Comparison of ENCODE assay signal across 8 cellular contexts in the genomic region with DNA sequence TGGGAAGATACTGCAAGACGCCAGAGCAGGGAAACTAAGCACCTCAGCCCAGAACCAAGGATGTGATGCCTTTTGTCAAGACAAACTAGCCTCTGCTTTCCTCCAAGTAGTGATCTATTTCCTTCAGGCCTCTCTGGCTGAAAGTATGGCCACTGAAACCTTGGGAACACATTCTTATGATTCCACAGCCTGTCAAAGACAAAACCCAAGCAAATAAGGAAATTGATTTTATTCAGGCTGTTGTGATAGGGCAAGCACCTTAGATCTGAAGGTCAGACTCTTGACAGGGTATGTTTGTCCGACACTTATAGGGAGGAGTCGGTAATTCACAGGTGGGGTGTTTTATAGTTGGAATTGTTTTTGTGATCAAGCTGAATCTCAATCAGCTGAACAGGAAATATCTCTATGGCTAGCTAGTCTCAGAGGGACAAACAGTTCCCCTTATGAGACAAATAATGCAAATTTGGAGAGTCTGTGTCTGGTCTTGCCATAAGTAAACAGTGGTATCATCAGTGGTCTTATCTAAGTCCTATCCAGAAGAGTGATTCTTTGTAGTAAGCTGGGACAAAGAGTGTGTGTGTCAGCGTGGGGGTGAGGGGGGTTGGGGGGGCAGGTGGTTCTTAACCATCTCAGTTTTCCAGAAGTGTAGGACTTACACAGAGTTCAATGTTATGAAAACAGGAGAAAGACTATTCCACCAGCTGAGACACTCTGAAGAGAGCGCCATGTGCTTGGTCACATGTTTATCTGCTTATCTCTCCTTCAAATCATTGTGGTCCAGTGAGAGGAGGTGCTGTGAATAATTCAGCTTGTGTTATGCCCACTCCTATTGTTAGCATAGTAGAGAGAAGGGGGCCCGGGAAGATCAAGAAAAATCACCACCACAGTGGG. TPM values are rescaled to one million over a fixed set of nuclear protein-coding genes. Genes with fewer than 3 reads are reported as not detected.
A peak's percentile ranks its signal among the peaks of the same experiment; 100 is the strongest.
DNase-seq lines count a peak whose midpoint lies in the region; ATAC-seq, FAIRE-seq and TF ChIP-seq lines count a peak whose summit lies in the region.

No MANE protein-coding gene starts in this region.

- peak; percentile 86 for DNase-seq in HepG2 (ENCODE audit: low spot score)
- no peak for DNase-seq in right lobe of liver
- no peak for DNase-seq in IMR-90
- no peak for DNase-seq in H1 (ENCODE audit: low read depth in 1 of 2, low spot score in 2 of 2)
- no peak for DNase-seq in esophagus muscularis mucosa (ENCODE audit: extremely low spot score)
- DNase-seq in effector CD4-positive, alpha-beta T cell = no peak
- no peak for DNase-seq in brain microvascular endothelial cell

- TF ChIP-seq RAD21 in HepG2 (CRISPR knock-in tag; IDR thresholded peaks at IDR 0.05) (no peak), IMR-90 (IDR thresholded peaks at IDR 0.05; ENCODE audit: low read length) (no peak), H1 (IDR thresholded peaks at IDR 0.05 in 1 of 2, conservative IDR thresholded peaks at IDR 0.05 in 1 of 2; ENCODE audit: low read depth in 2 of 2, low read length in 2 of 2) (no peak)

- H3K9me1 ChIP-seq in IMR-90 (ENCODE audit: insufficient read depth, low read length) = no peaks in the 10 kb centered on the region

- H4K20me1 ChIP-seq in HepG2 (ENCODE audit: insufficient read depth, low read length) (no peaks in the 10 kb centered on the region), IMR-90 (ENCODE audit: insufficient read depth, low read length) (no peaks in the 10 kb centered on the region), H1 (replicated peaks in 1 of 2; ENCODE audit: control insufficient read depth in 1 of 2, insufficient read depth in 2 of 2, low read length in 2 of 2) (no peaks in the 10 kb centered on the region)

- no peak overlapping the region for H3K56ac ChIP-seq in IMR-90 (ENCODE audit: extremely low read depth, insufficient read depth, low read length)
- H3K56ac ChIP-seq in H1 (replicated peaks; ENCODE audit: insufficient read length, low read depth, low read length) = no peak overlapping the region

- TF ChIP-seq CTCF in HepG2 (CRISPR knock-in tag; IDR thresholded peaks at IDR 0.05) (no peak), right lobe of liver (IDR thresholded peaks at IDR 0.05) (no peak), IMR-90 (conservative IDR thresholded peaks at IDR 0.05; ENCODE audit: low read depth, low read length) (no peak), H1 (IDR thresholded peaks at IDR 0.05; ENCODE audit: control extremely low read depth in 1 of 3, insufficient read depth in 1 of 3, low read depth in 1 of 3, low read length in 3 of 3) (no peak), esophagus muscularis mucosa (IDR thresholded peaks at IDR 0.05) (no peak), brain microvascular endothelial cell (IDR thresholded peaks at IDR 0.05; ENCODE audit: low read depth, low read length, missing control alignments) (no peak)

- H2AK9ac ChIP-seq in IMR-90 (replicated peaks; ENCODE audit: low read depth, low read length, poor library complexity) = no peak overlapping the region

- H3K23ac ChIP-seq in IMR-90 (ENCODE audit: low read depth, low read length) (no peak overlapping the region), H1 (ENCODE audit: insufficient read length) (no peak overlapping the region)

- WGBS in HepG2 (ENCODE audit: low lambda C conversion rate) = 9% methylated on average over 6 of the region's 6 CpGs
- WGBS in right lobe of liver (ENCODE audit: insufficient coverage, low coverage, low lambda C conversion rate, missing lambda C conversion rate) = 57% methylated on average over 6 of the region's 6 CpGs
- WGBS in IMR-90 (ENCODE audit: extremely low coverage in 2 of 2, insufficient read length in 1 of 2), 2 experiments = 60% methylated on average over 1 of the region's 6 CpGs; no CpG with 5 or more reads in 1 of the 2 experiments
- WGBS in H1 (ENCODE audit: extremely low coverage in 1 of 2, insufficient coverage in 1 of 2, insufficient read length in 1 of 2, insufficient replicate concordance in 2 of 2, low coverage in 1 of 2, low lambda C conversion rate in 2 of 2, missing lambda C conversion rate in 1 of 2), 2 experiments = 90% methylated on average over 6 of the region's 6 CpGs; no CpG with 5 or more reads in 1 of the 2 experiments
- 70% methylated on average over 6 of the region's 6 CpGs for WGBS in esophagus muscularis mucosa

- POLR2A ChIA-PET in HepG2 (lab: Yijun Ruan, JAX) (interaction anchor here (0.7 to 5.2 kb wide), 8 partner anchors 9 to 213 kb away, joined by 3 to 101 read pairs (median 4); partner anchors contain the start of genes AFF4 and HSPA4), IMR-90 (lab: Charles Lee; ENCODE audit: unreplicated experiment) (no interaction called here), H1 (lab: Charles Lee; ENCODE audit: partially characterized antibody) (interaction anchor here (0.5 kb wide), 1 partner anchor 150 kb away, joined by 3 read pairs; no protein-coding TSS in a partner anchor)

- no peaks in the 10 kb centered on the region for H3K79me1 ChIP-seq in IMR-90 (ENCODE audit: low read depth in 1 of 2, low read length in 2 of 2)
- no peaks in the 10 kb centered on the region for H3K79me1 ChIP-seq in H1 (ENCODE audit: low read depth, low read length)

- no peaks in the 10 kb centered on the region for H3K27me3 ChIP-seq in HepG2 (ENCODE audit: control insufficient read depth in 1 of 2, insufficient read depth in 2 of 2, low read length in 2 of 2)
- no peaks in the 10 kb centered on the region for H3K27me3 ChIP-seq in right lobe of liver
- H3K27me3 ChIP-seq in IMR-90 (ENCODE audit: control insufficient read depth, insufficient read depth, low read length) = no peaks in the 10 kb centered on the region
- H3K27me3 ChIP-seq in H1 (replicated peaks in 1 of 4; ENCODE audit: control insufficient read depth in 3 of 4, extremely low read depth in 1 of 4, insufficient read depth in 3 of 4, low read length in 3 of 4) = no peaks in the 10 kb centered on the region
- peaks cover 0 to 6% (median 0%) of the 10 kb centered on the region in 4 donors for H3K27me3 ChIP-seq in esophagus muscularis mucosa
- H3K27me3 ChIP-seq in brain microvascular endothelial cell (replicated peaks) = no peaks in the 10 kb centered on the region

- H3K36me3 ChIP-seq in HepG2 (replicated peaks in 1 of 2; ENCODE audit: control insufficient read depth in 1 of 2, insufficient read depth in 2 of 2, low read length in 2 of 2) (no peaks in the 10 kb centered on the region), right lobe of liver (no peaks in the 10 kb centered on the region), IMR-90 (ENCODE audit: control insufficient read depth, insufficient read depth, low read length) (no peaks in the 10 kb centered on the region), H1 (ENCODE audit: control insufficient read depth in 2 of 4, insufficient read depth in 4 of 4, low read length in 3 of 4) (no peaks in the 10 kb centered on the region), esophagus muscularis mucosa (no peaks in the 10 kb centered on the region), brain microvascular endothelial cell (replicated peaks) (no peaks in the 10 kb centered on the region)

- H2BK20ac ChIP-seq in IMR-90 (ENCODE audit: low read depth, low read length) = no peak overlapping the region
- H2BK20ac ChIP-seq in H1 (ENCODE audit: low read length) = no peak overlapping the region

- H3K9me3 ChIP-seq in HepG2 (ENCODE audit: low read length) = no peaks in the 10 kb centered on the region
- H3K9me3 ChIP-seq in right lobe of liver = no peaks in the 10 kb centered on the region
- no peaks in the 10 kb centered on the region for H3K9me3 ChIP-seq in IMR-90 (ENCODE audit: control insufficient read depth, insufficient read depth, low read length)
- no peaks in the 10 kb centered on the region for H3K9me3 ChIP-seq in H1 (ENCODE audit: insufficient read depth in 2 of 2, low read depth in 1 of 2, low read length in 1 of 2)
- H3K9me3 ChIP-seq in esophagus muscularis mucosa = no peaks in the 10 kb centered on the region

- H2AFZ ChIP-seq in HepG2 (ENCODE audit: low read length) (no peak overlapping the region), IMR-90 (replicated peaks; ENCODE audit: low read length, poor library complexity) (peak overlapping the region; percentile 0), H1 (ENCODE audit: low read length) (0 out of 2 replicates have a peak overlapping the region, but pooled peaks have one; percentile 41)

- H3K18ac ChIP-seq in IMR-90 (ENCODE audit: low read depth, low read length) (no peak overlapping the region), H1 (ENCODE audit: extremely low read depth, low read length) (no peak overlapping the region)

- H3K27ac ChIP-seq in HepG2 (ENCODE audit: extremely low read length, insufficient read depth, low read length) = peak overlapping the region; percentile 41
- H3K27ac ChIP-seq in right lobe of liver = no peak overlapping the region
- no peak overlapping the region for H3K27ac ChIP-seq in IMR-90 (ENCODE audit: insufficient read depth, low read length)
- no peak overlapping the region for H3K27ac ChIP-seq in H1 (ENCODE audit: low read depth, low read length)
- no peak overlapping the region for H3K27ac ChIP-seq in esophagus muscularis mucosa (replicated peaks in 1 of 4)
- H3K27ac ChIP-seq in brain microvascular endothelial cell = no peak overlapping the region

- CTCF ChIA-PET in HepG2 (lab: Yijun Ruan, JAX; ENCODE audit: low intra/inter-chr PET ratio, low total read pairs) = no interaction called here
- CTCF ChIA-PET in IMR-90 (lab: Yijun Ruan, JAX) = no interaction called here
- CTCF ChIA-PET in H1 (lab: Charles Lee; ENCODE audit: partially characterized antibody) = interaction anchor here (0.7 kb wide), 1 partner anchor 275 kb away, joined by 4 read pairs; no protein-coding TSS in a partner anchor

- intact Hi-C loops in HepG2 (cut with micrococcal nuclease; ENCODE audit: unreplicated experiment) (loop anchor here (5.0 kb wide), 1 partner anchor 71 kb away; the partner anchor contains the start of gene AFF4), right lobe of liver (cut with DNase I) (no loop called here), IMR-90 (cut with micrococcal nuclease) (no loop called here), esophagus muscularis mucosa (cut with DNase I) (no loop called here)

- no peak for TF ChIP-seq POLR2A in HepG2 (IDR thresholded peaks at IDR 0.05; ENCODE audit: insufficient read depth in 1 of 2, low read depth in 2 of 2, low read length in 2 of 2)
- TF ChIP-seq POLR2A in right lobe of liver (IDR thresholded peaks at IDR 0.05) = no peak
- TF ChIP-seq POLR2A in IMR-90 (IDR thresholded peaks at IDR 0.05; ENCODE audit: low read depth, low read length) = no peak
- no peak for TF ChIP-seq POLR2A in H1 (IDR thresholded peaks at IDR 0.05; ENCODE audit: control extremely low read depth in 1 of 2, low read depth in 2 of 2, low read length in 2 of 2)
- TF ChIP-seq POLR2A in esophagus muscularis mucosa (IDR thresholded peaks at IDR 0.05; ENCODE audit: low read depth) = no peak

- H4K5ac ChIP-seq in IMR-90 (ENCODE audit: low read depth, low read length) = no peak overlapping the region
- H4K5ac ChIP-seq in H1 (ENCODE audit: insufficient read length, low read depth, low read length) = no peak overlapping the region

- H2BK120ac ChIP-seq in IMR-90 (ENCODE audit: low read depth, low read length) = no peak overlapping the region
- no peak overlapping the region for H2BK120ac ChIP-seq in H1 (replicated peaks; ENCODE audit: low read depth, low read length)

- H3K4ac ChIP-seq in IMR-90 (ENCODE audit: low read depth, low read length) = no peak overlapping the region
- H3K4ac ChIP-seq in H1 (replicated peaks; ENCODE audit: insufficient read length, low read depth, low read length) = no peak overlapping the region

- dilution Hi-C loops in IMR-90 (cut with HindIII; ENCODE audit: low sequenced_read_pairs, unreplicated experiment) = no loop called here

- peaks cover 87% of the 10 kb centered on the region for H3K4me1 ChIP-seq in HepG2 (ENCODE audit: insufficient read depth, low read length)
- H3K4me1 ChIP-seq in right lobe of liver = no peaks in the 10 kb centered on the region
- H3K4me1 ChIP-seq in IMR-90 (ENCODE audit: control insufficient read depth, insufficient read depth, low read length) = no peaks in the 10 kb centered on the region
- no peaks in the 10 kb centered on the region for H3K4me1 ChIP-seq in H1 (replicated peaks in 1 of 4; ENCODE audit: control insufficient read depth in 3 of 4, insufficient read depth in 4 of 4, low read length in 3 of 4)
- no peaks in the 10 kb centered on the region for H3K4me1 ChIP-seq in esophagus muscularis mucosa

- H4K8ac ChIP-seq in IMR-90 (ENCODE audit: low read depth in 2 of 2, low read length in 2 of 2) (no peak overlapping the region), H1 (ENCODE audit: extremely low read depth, insufficient read depth, low read length) (no peak overlapping the region)

- H4K91ac ChIP-seq in IMR-90 (ENCODE audit: insufficient read depth, low read depth, low read length) (no peak overlapping the region; the same call in 1 of the 2 replicates), H1 (replicated peaks; ENCODE audit: insufficient read length, low read length) (no peak overlapping the region)

- H2BK5ac ChIP-seq in IMR-90 (ENCODE audit: low read depth, low read length, poor library complexity, severe bottlenecking) (no peak overlapping the region), H1 (ENCODE audit: low read depth, low read length) (no peak overlapping the region)

- H3K4me2 ChIP-seq in HepG2 (ENCODE audit: low read depth, low read length) = peak overlapping the region; percentile 68
- H3K4me2 ChIP-seq in IMR-90 (ENCODE audit: low read depth, low read length) = no peak overlapping the region
- no peak overlapping the region for H3K4me2 ChIP-seq in H1 (ENCODE audit: insufficient read depth in 1 of 2, low read depth in 2 of 2, low read length in 2 of 2)

- peak overlapping the region; percentile 4; the same call in 1 of the 2 replicates for H3K9ac ChIP-seq in HepG2 (ENCODE audit: insufficient read depth, low read depth, low read length)
- no peak overlapping the region for H3K9ac ChIP-seq in IMR-90 (ENCODE audit: low read depth, low read length)
- no peak overlapping the region for H3K9ac ChIP-seq in H1 (replicated peaks in 1 of 4; ENCODE audit: extremely low read depth in 1 of 4, low read depth in 3 of 4, low read length in 3 of 4)

- in situ Hi-C loops in HepG2 (cut with HindIII; ENCODE audit: extremely low pct_ligation_motif_present, low pct_unique_long_range_greater_than_20kb) (no loop called here), IMR-90 (cut with MboI; ENCODE audit: low sequenced_read_pairs) (no loop called here), brain microvascular endothelial cell (cut with HindIII; ENCODE audit: low pct_ligation_motif_present, low sequenced_read_pairs) (no loop called here)

- no peak overlapping the region for H2BK12ac ChIP-seq in H1 (ENCODE audit: low read depth, low read length)

- H3K23me2 ChIP-seq in H1 (ENCODE audit: low read depth, low read length) = no peaks in the 10 kb centered on the region

- H3K14ac ChIP-seq in IMR-90 (replicated peaks; ENCODE audit: low read depth, low read length) (no peak overlapping the region), H1 (ENCODE audit: insufficient read length) (no peak overlapping the region)

- H2AK5ac ChIP-seq in IMR-90 (ENCODE audit: low read depth, low read length) (no peak overlapping the region), H1 (ENCODE audit: low read depth, low read length) (no peak overlapping the region)

- FAIRE-seq in HepG2 (lab: Jason Lieb, UNC) (peak; percentile 60), H1 (lab: Jason Lieb, UNC) (no peak)

- TF ChIP-seq EP300 in HepG2 (IDR thresholded peaks at IDR 0.05; ENCODE audit: low read depth in 2 of 2, low read length in 2 of 2) (peak in 1 of 2 experiments; percentile 18; a peak in 1 of 4 replicates), HepG2 (CRISPR knock-in tag; IDR thresholded peaks at IDR 0.05; ENCODE audit: borderline replicate concordance) (no peak), H1 (IDR thresholded peaks at IDR 0.05; ENCODE audit: borderline replicate concordance in 1 of 2, low read depth in 2 of 2, low read length in 2 of 2) (no peak), esophagus muscularis mucosa (IDR thresholded peaks at IDR 0.05) (no peak)

- ATAC-seq in HepG2 (peak; percentile 75), right lobe of liver (no peak), IMR-90 (ENCODE audit: low read depth) (peak; percentile 27), HG03378 (IDR thresholded peaks at IDR 0.05; ENCODE audit: unreplicated experiment) (no peak)

- BruUV-seq in HepG2 (replicated peaks; lab: Mats Ljungman, UMichigan) (no TSS peak), IMR-90 (replicated peaks; lab: Mats Ljungman, UMichigan) (no TSS peak)

- H3K79me2 ChIP-seq in HepG2 (ENCODE audit: insufficient read depth, low read length) (no peaks in the 10 kb centered on the region), H1 (ENCODE audit: control insufficient read depth in 1 of 2, insufficient read depth in 2 of 2, low read length in 2 of 2) (no peaks in the 10 kb centered on the region)

- H3K4me3 ChIP-seq in HepG2 (replicated peaks in 1 of 3; ENCODE audit: insufficient read depth in 1 of 3, low read depth in 2 of 3, low read length in 3 of 3) (peak overlapping the region in 1 of 3 experiments; percentile 33; a peak in 1 of 6 replicates), right lobe of liver (no peak overlapping the region), IMR-90 (ENCODE audit: insufficient read depth, low read depth, low read length) (no peak overlapping the region), H1 (ENCODE audit: extremely low read depth in 1 of 4, insufficient read depth in 2 of 4, low read depth in 3 of 4, low read length in 4 of 4) (no peak overlapping the region), esophagus muscularis mucosa (no peak overlapping the region), brain microvascular endothelial cell (ENCODE audit: low read depth, low read length) (no peak overlapping the region)

- H2BK15ac ChIP-seq in IMR-90 (ENCODE audit: low read depth, low read length) (no peak overlapping the region), H1 (ENCODE audit: low read length) (no peak overlapping the region)

RNA-seq across cellular contexts. Expression of gene ZCCHC10, which starts 6.7 kb away (rescaled TPM):
- total RNA-seq in HepG2 (2016; rRNA removed; fragmentation: Illumina TruSeq; extraction: Trizol) = 40.7 and 54.8 TPM in 2 replicates
- total RNA-seq in HepG2 (2016; cell fraction: cytosol; rRNA removed; fragmentation: Illumina TruSeq; extraction: Trizol; ENCODE audit: low read depth) = 11.6 and 12.4 TPM in 2 replicates
- 41.5 and 61.2 TPM in 2 replicates for total RNA-seq in HepG2 (2016; cell fraction: insoluble cytoplasmic fraction; rRNA removed; fragmentation: Illumina TruSeq; extraction: Trizol)
- total RNA-seq in HepG2 (2016; cell fraction: membrane; rRNA removed; fragmentation: Illumina TruSeq; extraction: Trizol) = 15.4 and 19.1 TPM in 2 replicates
- total RNA-seq in HepG2 (2016; cell fraction: nucleus; rRNA removed; fragmentation: Illumina TruSeq; extraction: Trizol) = 11.7 and 15.9 TPM in 2 replicates
- polyA plus RNA-seq in HepG2 (2011; rRNA removed) = 44.5 and 48.2 TPM in 2 replicates
- polyA plus RNA-seq in HepG2 (2011; cell fraction: cytosol; rRNA removed) = 26.9 and 28.7 TPM in 2 replicates
- polyA plus RNA-seq in HepG2 (2011; cell fraction: nucleus; rRNA removed) = 4.3 and 8.5 TPM in 2 replicates
- 29.4 and 34.7 TPM in 2 replicates for polyA plus RNA-seq in HepG2 (2012)
- 5.9 and 7.2 TPM in 2 replicates for polyA plus RNA-seq in HepG2 (2016; cell fraction: cytosol; fragmentation: Illumina TruSeq; extraction: Trizol; ENCODE audit: low read depth)
- polyA plus RNA-seq in HepG2 (2016; cell fraction: insoluble cytoplasmic fraction; fragmentation: Illumina TruSeq; extraction: Trizol; ENCODE audit: low read depth) = 53.3 and 59.8 TPM in 2 replicates
- polyA plus RNA-seq in HepG2 (2016; cell fraction: membrane; fragmentation: Illumina TruSeq; extraction: Trizol; ENCODE audit: low read depth) = 12.2 and 14.0 TPM in 2 replicates
- polyA plus RNA-seq in HepG2 (2016; cell fraction: nucleus; fragmentation: Illumina TruSeq; extraction: Trizol; ENCODE audit: insufficient read depth, low read depth) = 27.5 and 29.2 TPM in 2 replicates
- 14.3 and 19.3 TPM in 2 replicates for polyA minus RNA-seq in HepG2 (2011; rRNA and poly(A)+ RNA removed; ENCODE audit: low replicate concordance)
- 12.7 and 13.7 TPM in 2 replicates for polyA minus RNA-seq in HepG2 (2011; cell fraction: cytosol; rRNA and poly(A)+ RNA removed)
- polyA minus RNA-seq in HepG2 (2011; cell fraction: nucleus; rRNA and poly(A)+ RNA removed) = 2.6 and 4.4 TPM in 2 replicates
- total RNA-seq in right lobe of liver = 10 to 100 TPM in 2 of 6 experiments, 1 to 10 TPM in 4; 2.6 to 11.0 (median 9.0) TPM
- total RNA-seq in IMR-90 (2012; rRNA removed) = 4.1 and 7.2 TPM in 2 replicates
- 20.4 and 31.8 TPM in 2 replicates for polyA plus RNA-seq in IMR-90 (2012; rRNA removed)
- 1.2 and 7.7 TPM in 2 replicates for polyA plus RNA-seq in IMR-90 (2012; cell fraction: cytosol; rRNA removed)
- 0.55 and 6.4 TPM in 2 replicates for polyA plus RNA-seq in IMR-90 (2012; cell fraction: nucleus; rRNA removed; ENCODE audit: low replicate concordance)
- total RNA-seq in H1 (2021; fragmentation: NEBNext Ultra II Directional; extraction: Animal tissue kit (Norgen Biotek cat#: 25700)) = 32.9 and 36.6 TPM in 2 replicates
- 17.9 and 22.4 TPM in 2 replicates for polyA plus RNA-seq in H1 (2011; rRNA removed)
- 19.8 TPM for polyA plus RNA-seq in H1 (2011; cell fraction: cytosol; rRNA removed)
- polyA plus RNA-seq in H1 (2011; cell fraction: nucleus; rRNA removed) = 20.4 TPM
- 28.6 to 35.7 TPM (median 29.9 TPM) in 4 replicates for polyA plus RNA-seq in H1 (2012, experiment 1 of 2)
- 19.8 TPM for polyA plus RNA-seq in H1 (2012, experiment 2 of 2)
- polyA plus RNA-seq in H1 (2013, experiment 1 of 2) = 56.0 TPM
- 57.3 TPM for polyA plus RNA-seq in H1 (2013, experiment 2 of 2)
- 15.2 and 28.0 TPM in 2 replicates for polyA minus RNA-seq in H1 (2011; rRNA and poly(A)+ RNA removed)
- polyA minus RNA-seq in H1 (2011; cell fraction: cytosol; rRNA and poly(A)+ RNA removed) = 9.0 TPM
- polyA minus RNA-seq in H1 (2011; cell fraction: nucleus; rRNA and poly(A)+ RNA removed) = 20.8 TPM
- 10 to 100 TPM in 2 of 4 donors, 1 to 10 TPM in 2; 8.6 to 40.8 (median 13.1) TPM for total RNA-seq in esophagus muscularis mucosa

RNA-seq across cellular contexts. Expression of gene HSPA4, which starts 18.7 kb away (rescaled TPM):
- total RNA-seq in HepG2 (2016; rRNA removed; fragmentation: Illumina TruSeq; extraction: Trizol) = 231 and 359 TPM in 2 replicates
- 16.8 and 19.8 TPM in 2 replicates for total RNA-seq in HepG2 (2016; cell fraction: cytosol; rRNA removed; fragmentation: Illumina TruSeq; extraction: Trizol; ENCODE audit: low read depth)
- 234 and 349 TPM in 2 replicates for total RNA-seq in HepG2 (2016; cell fraction: insoluble cytoplasmic fraction; rRNA removed; fragmentation: Illumina TruSeq; extraction: Trizol)
- 31.3 and 31.7 TPM in 2 replicates for total RNA-seq in HepG2 (2016; cell fraction: membrane; rRNA removed; fragmentation: Illumina TruSeq; extraction: Trizol)
- total RNA-seq in HepG2 (2016; cell fraction: nucleus; rRNA removed; fragmentation: Illumina TruSeq; extraction: Trizol) = 93.9 and 106 TPM in 2 replicates
- polyA plus RNA-seq in HepG2 (2011; rRNA removed) = 21.7 and 36.6 TPM in 2 replicates
- polyA plus RNA-seq in HepG2 (2011; cell fraction: cytosol; rRNA removed) = 10.5 and 18.6 TPM in 2 replicates
- polyA plus RNA-seq in HepG2 (2011; cell fraction: nucleus; rRNA removed) = 6.5 and 10.0 TPM in 2 replicates
- 115 and 141 TPM in 2 replicates for polyA plus RNA-seq in HepG2 (2012)
- polyA plus RNA-seq in HepG2 (2016; cell fraction: cytosol; fragmentation: Illumina TruSeq; extraction: Trizol; ENCODE audit: low read depth) = 9.3 and 9.9 TPM in 2 replicates
- 317 and 331 TPM in 2 replicates for polyA plus RNA-seq in HepG2 (2016; cell fraction: insoluble cytoplasmic fraction; fragmentation: Illumina TruSeq; extraction: Trizol; ENCODE audit: low read depth)
- polyA plus RNA-seq in HepG2 (2016; cell fraction: membrane; fragmentation: Illumina TruSeq; extraction: Trizol; ENCODE audit: low read depth) = 25.5 and 28.6 TPM in 2 replicates
- polyA plus RNA-seq in HepG2 (2016; cell fraction: nucleus; fragmentation: Illumina TruSeq; extraction: Trizol; ENCODE audit: insufficient read depth, low read depth) = 160 and 171 TPM in 2 replicates
- 16.3 and 24.3 TPM in 2 replicates for polyA minus RNA-seq in HepG2 (2011; rRNA and poly(A)+ RNA removed; ENCODE audit: low replicate concordance)
- polyA minus RNA-seq in HepG2 (2011; cell fraction: cytosol; rRNA and poly(A)+ RNA removed) = 45.8 and 50.3 TPM in 2 replicates
- 27.4 and 38.4 TPM in 2 replicates for polyA minus RNA-seq in HepG2 (2011; cell fraction: nucleus; rRNA and poly(A)+ RNA removed)
- 10 to 100 TPM; 30.1 to 68.6 (median 46.1) TPM for total RNA-seq in right lobe of liver
- total RNA-seq in IMR-90 (2012; rRNA removed) = 120 and 192 TPM in 2 replicates
- polyA plus RNA-seq in IMR-90 (2012; rRNA removed) = 27.6 and 34.9 TPM in 2 replicates
- polyA plus RNA-seq in IMR-90 (2012; cell fraction: cytosol; rRNA removed) = 7.5 and 8.0 TPM in 2 replicates
- polyA plus RNA-seq in IMR-90 (2012; cell fraction: nucleus; rRNA removed; ENCODE audit: low replicate concordance) = 4.5 and 19.8 TPM in 2 replicates
- total RNA-seq in H1 (2021; fragmentation: NEBNext Ultra II Directional; extraction: Animal tissue kit (Norgen Biotek cat#: 25700)) = 411 and 445 TPM in 2 replicates
- polyA plus RNA-seq in H1 (2011; rRNA removed) = 24.6 and 28.9 TPM in 2 replicates
- polyA plus RNA-seq in H1 (2011; cell fraction: cytosol; rRNA removed) = 65.7 TPM
- 20.2 TPM for polyA plus RNA-seq in H1 (2011; cell fraction: nucleus; rRNA removed)
- polyA plus RNA-seq in H1 (2012, experiment 1 of 2) = 175 to 362 TPM (median 194 TPM) in 4 replicates
- 28.9 TPM for polyA plus RNA-seq in H1 (2012, experiment 2 of 2)
- polyA plus RNA-seq in H1 (2013, experiment 1 of 2) = 279 TPM
- 299 TPM for polyA plus RNA-seq in H1 (2013, experiment 2 of 2)
- polyA minus RNA-seq in H1 (2011; rRNA and poly(A)+ RNA removed) = 88.3 and 112 TPM in 2 replicates
- polyA minus RNA-seq in H1 (2011; cell fraction: cytosol; rRNA and poly(A)+ RNA removed) = 115 TPM
- 48.9 TPM for polyA minus RNA-seq in H1 (2011; cell fraction: nucleus; rRNA and poly(A)+ RNA removed)
- total RNA-seq in esophagus muscularis mucosa = 10 to 100 TPM; 54.1 to 65.2 (median 55.3) TPM

Comparison
In these comparisons a context has a peak if more than half of its experiments do, and no peak if none do; other contexts are left out.
1. ATAC-seq: peak in HepG2 (single experiment) and IMR-90 (single experiment); none in right lobe of liver (0 of 4) and HG03378 (single experiment).
2. Of the 41 proteins assayed by ChIP-seq in both HepG2 and H1: peak only in HepG2: MAX; only in H1: none; in both: none; in neither: 39; mixed calls (peak in some experiments, not most) for 1.